In the genomic region with DNA sequence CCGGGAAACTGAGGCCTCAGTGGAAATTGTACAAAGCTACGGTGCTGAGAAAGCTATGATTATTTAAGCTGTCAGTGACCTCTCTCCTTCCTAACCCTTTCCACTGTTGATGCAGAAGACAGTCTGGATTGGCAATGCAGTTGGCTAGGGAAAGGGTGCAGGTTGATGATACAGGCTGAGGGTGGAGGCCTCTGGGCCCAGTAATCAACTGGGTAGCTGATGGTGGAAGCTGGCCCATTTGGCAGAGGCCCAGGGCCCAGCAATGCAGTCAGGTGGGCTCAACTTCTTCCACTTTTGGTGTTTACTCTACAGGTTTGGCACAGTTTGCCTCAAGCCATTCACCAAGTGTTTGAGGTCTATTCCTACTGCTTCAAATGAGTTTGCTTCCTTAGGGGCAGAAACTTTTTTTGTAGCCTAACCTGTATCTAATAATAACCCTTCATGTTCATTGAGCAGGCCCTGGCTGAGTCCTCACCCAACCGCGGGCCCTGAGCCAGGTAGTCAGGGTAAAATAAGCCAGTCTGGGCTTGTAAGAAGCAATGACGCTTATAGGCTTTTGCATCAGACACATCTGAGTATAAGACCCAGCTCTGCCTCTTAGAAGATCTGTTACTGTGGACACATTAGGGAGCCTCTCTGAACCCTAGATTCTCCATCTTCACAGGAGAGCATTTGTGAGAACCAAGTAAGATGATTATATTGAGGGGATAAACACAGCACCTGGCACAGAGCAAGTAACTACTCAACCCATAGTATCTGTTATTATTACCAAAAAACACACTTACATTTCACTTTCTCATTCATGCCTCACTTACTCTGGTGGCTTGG, we compare ENCODE assay signal across 2 cellular contexts.
TF ChIP-seq lines count a peak whose summit lies in the region.

No MANE protein-coding gene starts in this region.

TF ChIP-seq in SK-N-SH, 30 proteins besides CTCF, POLR2A, EP300 and RAD21 (continued from another document):
- TF ChIP-seq, protein P1, sequence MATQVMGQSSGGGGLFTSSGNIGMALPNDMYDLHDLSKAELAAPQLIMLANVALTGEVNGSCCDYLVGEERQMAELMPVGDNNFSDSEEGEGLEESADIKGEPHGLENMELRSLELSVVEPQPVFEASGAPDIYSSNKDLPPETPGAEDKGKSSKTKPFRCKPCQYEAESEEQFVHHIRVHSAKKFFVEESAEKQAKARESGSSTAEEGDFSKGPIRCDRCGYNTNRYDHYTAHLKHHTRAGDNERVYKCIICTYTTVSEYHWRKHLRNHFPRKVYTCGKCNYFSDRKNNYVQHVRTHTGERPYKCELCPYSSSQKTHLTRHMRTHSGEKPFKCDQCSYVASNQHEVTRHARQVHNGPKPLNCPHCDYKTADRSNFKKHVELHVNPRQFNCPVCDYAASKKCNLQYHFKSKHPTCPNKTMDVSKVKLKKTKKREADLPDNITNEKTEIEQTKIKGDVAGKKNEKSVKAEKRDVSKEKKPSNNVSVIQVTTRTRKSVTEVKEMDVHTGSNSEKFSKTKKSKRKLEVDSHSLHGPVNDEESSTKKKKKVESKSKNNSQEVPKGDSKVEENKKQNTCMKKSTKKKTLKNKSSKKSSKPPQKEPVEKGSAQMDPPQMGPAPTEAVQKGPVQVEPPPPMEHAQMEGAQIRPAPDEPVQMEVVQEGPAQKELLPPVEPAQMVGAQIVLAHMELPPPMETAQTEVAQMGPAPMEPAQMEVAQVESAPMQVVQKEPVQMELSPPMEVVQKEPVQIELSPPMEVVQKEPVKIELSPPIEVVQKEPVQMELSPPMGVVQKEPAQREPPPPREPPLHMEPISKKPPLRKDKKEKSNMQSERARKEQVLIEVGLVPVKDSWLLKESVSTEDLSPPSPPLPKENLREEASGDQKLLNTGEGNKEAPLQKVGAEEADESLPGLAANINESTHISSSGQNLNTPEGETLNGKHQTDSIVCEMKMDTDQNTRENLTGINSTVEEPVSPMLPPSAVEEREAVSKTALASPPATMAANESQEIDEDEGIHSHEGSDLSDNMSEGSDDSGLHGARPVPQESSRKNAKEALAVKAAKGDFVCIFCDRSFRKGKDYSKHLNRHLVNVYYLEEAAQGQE (IDR thresholded peaks at IDR 0.05; ENCODE audit: low read depth, low read length) = no peak
- TF ChIP-seq GABPA (IDR thresholded peaks at IDR 0.05; ENCODE audit: low read depth) = no peak
- TF ChIP-seq, protein P2, sequence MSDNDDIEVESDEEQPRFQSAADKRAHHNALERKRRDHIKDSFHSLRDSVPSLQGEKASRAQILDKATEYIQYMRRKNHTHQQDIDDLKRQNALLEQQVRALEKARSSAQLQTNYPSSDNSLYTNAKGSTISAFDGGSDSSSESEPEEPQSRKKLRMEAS (IDR thresholded peaks at IDR 0.05; ENCODE audit: low read depth) = no peak
- TF ChIP-seq, protein P3, sequence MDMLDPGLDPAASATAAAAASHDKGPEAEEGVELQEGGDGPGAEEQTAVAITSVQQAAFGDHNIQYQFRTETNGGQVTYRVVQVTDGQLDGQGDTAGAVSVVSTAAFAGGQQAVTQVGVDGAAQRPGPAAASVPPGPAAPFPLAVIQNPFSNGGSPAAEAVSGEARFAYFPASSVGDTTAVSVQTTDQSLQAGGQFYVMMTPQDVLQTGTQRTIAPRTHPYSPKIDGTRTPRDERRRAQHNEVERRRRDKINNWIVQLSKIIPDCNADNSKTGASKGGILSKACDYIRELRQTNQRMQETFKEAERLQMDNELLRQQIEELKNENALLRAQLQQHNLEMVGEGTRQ (IDR thresholded peaks at IDR 0.05; ENCODE audit: borderline replicate concordance, low read depth, low read length) = no peak
- TF ChIP-seq MXI1 (IDR thresholded peaks at IDR 0.05; ENCODE audit: low read depth, low read length) = no peak
- TF ChIP-seq NRF1 (IDR thresholded peaks at IDR 0.05; ENCODE audit: low read depth, low read length) = no peak
- TF ChIP-seq, protein P4, sequence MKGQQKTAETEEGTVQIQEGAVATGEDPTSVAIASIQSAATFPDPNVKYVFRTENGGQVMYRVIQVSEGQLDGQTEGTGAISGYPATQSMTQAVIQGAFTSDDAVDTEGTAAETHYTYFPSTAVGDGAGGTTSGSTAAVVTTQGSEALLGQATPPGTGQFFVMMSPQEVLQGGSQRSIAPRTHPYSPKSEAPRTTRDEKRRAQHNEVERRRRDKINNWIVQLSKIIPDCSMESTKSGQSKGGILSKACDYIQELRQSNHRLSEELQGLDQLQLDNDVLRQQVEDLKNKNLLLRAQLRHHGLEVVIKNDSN (IDR thresholded peaks at IDR 0.05; ENCODE audit: borderline replicate concordance, low read depth) = no peak
- no peak for TF ChIP-seq POLR2AphosphoS5 (IDR thresholded peaks at IDR 0.05; ENCODE audit: low read depth, low read length)
- no peak for TF ChIP-seq JUND (IDR thresholded peaks at IDR 0.05)
- no peak for TF ChIP-seq SMC3 (IDR thresholded peaks at IDR 0.05; ENCODE audit: low read depth, low read length)
- TF ChIP-seq YY1 (IDR thresholded peaks at IDR 0.05; ENCODE audit: low read depth) = no peak
- no peak for TF ChIP-seq ELF1 (IDR thresholded peaks at IDR 0.05)
- TF ChIP-seq EZH2phosphoT487 (IDR thresholded peaks at IDR 0.05; ENCODE audit: borderline replicate concordance, low read depth) = no peak
- no peak for TF ChIP-seq FOXM1 (IDR thresholded peaks at IDR 0.05; ENCODE audit: low read depth)
TF ChIP-seq in SK-N-SH: peak in this region for 0.

TF ChIP-seq in SK-N-SH treated with all-trans-retinoic acid at 6 μM for 48 hours, 23 proteins besides CTCF, POLR2A, EP300 and RAD21 (continued from another document):
- TF ChIP-seq, protein P5, sequence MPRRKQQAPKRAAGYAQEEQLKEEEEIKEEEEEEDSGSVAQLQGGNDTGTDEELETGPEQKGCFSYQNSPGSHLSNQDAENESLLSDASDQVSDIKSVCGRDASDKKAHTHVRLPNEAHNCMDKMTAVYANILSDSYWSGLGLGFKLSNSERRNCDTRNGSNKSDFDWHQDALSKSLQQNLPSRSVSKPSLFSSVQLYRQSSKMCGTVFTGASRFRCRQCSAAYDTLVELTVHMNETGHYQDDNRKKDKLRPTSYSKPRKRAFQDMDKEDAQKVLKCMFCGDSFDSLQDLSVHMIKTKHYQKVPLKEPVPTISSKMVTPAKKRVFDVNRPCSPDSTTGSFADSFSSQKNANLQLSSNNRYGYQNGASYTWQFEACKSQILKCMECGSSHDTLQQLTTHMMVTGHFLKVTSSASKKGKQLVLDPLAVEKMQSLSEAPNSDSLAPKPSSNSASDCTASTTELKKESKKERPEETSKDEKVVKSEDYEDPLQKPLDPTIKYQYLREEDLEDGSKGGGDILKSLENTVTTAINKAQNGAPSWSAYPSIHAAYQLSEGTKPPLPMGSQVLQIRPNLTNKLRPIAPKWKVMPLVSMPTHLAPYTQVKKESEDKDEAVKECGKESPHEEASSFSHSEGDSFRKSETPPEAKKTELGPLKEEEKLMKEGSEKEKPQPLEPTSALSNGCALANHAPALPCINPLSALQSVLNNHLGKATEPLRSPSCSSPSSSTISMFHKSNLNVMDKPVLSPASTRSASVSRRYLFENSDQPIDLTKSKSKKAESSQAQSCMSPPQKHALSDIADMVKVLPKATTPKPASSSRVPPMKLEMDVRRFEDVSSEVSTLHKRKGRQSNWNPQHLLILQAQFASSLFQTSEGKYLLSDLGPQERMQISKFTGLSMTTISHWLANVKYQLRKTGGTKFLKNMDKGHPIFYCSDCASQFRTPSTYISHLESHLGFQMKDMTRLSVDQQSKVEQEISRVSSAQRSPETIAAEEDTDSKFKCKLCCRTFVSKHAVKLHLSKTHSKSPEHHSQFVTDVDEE (CRISPR knock-in tag; IDR thresholded peaks at IDR 0.05) = no peak
- TF ChIP-seq TCF4 (CRISPR knock-in tag; IDR thresholded peaks at IDR 0.05; ENCODE audit: borderline replicate concordance) = no peak
- no peak for TF ChIP-seq ZNF8 (CRISPR knock-in tag; IDR thresholded peaks at IDR 0.05)
- TF ChIP-seq ZNF565 (CRISPR knock-in tag; conservative IDR thresholded peaks at IDR 0.05; ENCODE audit: low read depth) = no peak
- TF ChIP-seq ZFP3 (CRISPR knock-in tag; IDR thresholded peaks at IDR 0.05) = no peak
- TF ChIP-seq ZFP30 (CRISPR knock-in tag; IDR thresholded peaks at IDR 0.05) = no peak
- no peak for TF ChIP-seq ARNTL (CRISPR knock-in tag; IDR thresholded peaks at IDR 0.05; ENCODE audit: borderline replicate concordance, low read depth)
- TF ChIP-seq ESRRG (CRISPR knock-in tag; IDR thresholded peaks at IDR 0.05) = no peak
- TF ChIP-seq CSDC2 (CRISPR knock-in tag; IDR thresholded peaks at IDR 0.05) = no peak
TF ChIP-seq in SK-N-SH treated with all-trans-retinoic acid at 6 μM for 48 hours: peak in this region for 0.
